Comparison of ENCODE assay signal across 9 cellular contexts in the genomic region with DNA sequence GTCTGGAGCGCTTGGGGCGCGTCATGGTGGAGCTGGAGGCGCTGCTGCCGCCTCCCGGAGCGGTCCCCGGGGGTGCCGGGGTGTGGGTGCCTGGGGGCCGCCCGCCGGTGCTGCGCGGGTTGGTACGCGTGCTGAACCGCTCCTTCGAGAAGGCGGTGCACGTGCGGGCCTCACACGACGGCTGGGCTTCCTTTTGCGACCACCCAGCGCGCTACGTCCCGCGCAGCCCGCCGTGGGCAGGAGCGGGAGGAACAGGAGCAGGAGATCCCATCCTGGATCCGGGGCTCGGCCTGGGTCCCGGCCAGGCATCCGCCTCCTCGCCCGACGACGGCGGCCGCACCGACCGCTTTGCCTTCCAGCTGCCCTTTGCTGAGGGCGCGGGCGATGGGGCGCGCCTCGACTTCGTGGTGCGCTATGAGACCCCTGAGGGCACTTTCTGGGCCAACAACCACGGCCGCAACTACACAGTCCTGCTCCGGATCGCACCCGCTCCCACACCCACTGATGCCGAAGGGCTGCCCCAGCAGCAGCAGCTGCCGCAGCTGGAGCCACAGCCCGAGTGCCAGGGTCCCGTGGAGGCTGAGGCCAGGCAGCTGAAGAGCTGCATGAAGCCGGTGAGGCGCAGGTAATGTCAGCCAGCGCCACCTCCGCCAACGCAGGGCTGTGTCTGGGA. TPM values are rescaled to one million over a fixed set of nuclear protein-coding genes. Genes with fewer than 3 reads are reported as not detected.
DNase-seq lines count a peak whose midpoint lies in the region; ATAC-seq and TF ChIP-seq lines count a peak whose summit lies in the region.
"Had no signal": no experiment of that assay in that cellular context is flagged by ENCODE, and none has a peak within 500 bp of the region (broad histone marks: within the 10 kb centered on the region; RNA-seq: fewer than 3 reads in every experiment).

No MANE protein-coding gene starts in this region.

- no peaks in the 10 kb centered on the region for H3K9me3 ChIP-seq in ES-I3 (ENCODE audit: control insufficient read depth, insufficient read depth, low read length)
- no peaks in the 10 kb centered on the region for H3K9me3 ChIP-seq in SK-N-MC (ENCODE audit: low read depth, low read length)

- H3K4me3 ChIP-seq in SK-N-MC = peak overlapping the region; percentile 81
- H3K4me3 ChIP-seq in fibroblast of the aortic adventitia (ENCODE audit: low read depth, low read length) = peak overlapping the region; percentile 74
- H3K4me3 ChIP-seq in retinal pigment epithelial cell (ENCODE audit: low read length) = peak overlapping the region; percentile 52

- peak overlapping the region; percentile 68; the same call in 1 of the 2 replicates for H3K27ac ChIP-seq in SK-N-MC

- no peaks in the 10 kb centered on the region for H3K4me1 ChIP-seq in ES-I3 (ENCODE audit: insufficient read depth, low read length)

- H3K36me3 ChIP-seq in ES-I3 (ENCODE audit: insufficient read depth, low read length) = no peaks in the 10 kb centered on the region
- H3K36me3 ChIP-seq in SK-N-MC (ENCODE audit: insufficient read depth, low read length) = no peaks in the 10 kb centered on the region

- peak overlapping the region; percentile 55 for H3K9ac ChIP-seq in ES-I3 (ENCODE audit: low read depth, low read length)
- peak overlapping the region; percentile 82 for H3K9ac ChIP-seq in SK-N-MC (ENCODE audit: insufficient read length)

- ATAC-seq in GM19395 (IDR thresholded peaks at IDR 0.05; ENCODE audit: unreplicated experiment) (no peak), HG03039 (IDR thresholded peaks at IDR 0.05; ENCODE audit: unreplicated experiment) (no peak), GM18502 (IDR thresholded peaks at IDR 0.05; ENCODE audit: poor library complexity, unreplicated experiment) (no peak)

- DNase-seq in SK-N-MC (ENCODE audit: low read depth, low spot score) (no peak), fibroblast of the aortic adventitia (ENCODE audit: low read depth) (no peak), retinal pigment epithelial cell (ENCODE audit: low read depth) (no peak), NCI-H1105 (lab: John Stamatoyannopoulos, UW) (no peak)

- TF ChIP-seq CTCF in fibroblast of the aortic adventitia (IDR thresholded peaks at IDR 0.05; ENCODE audit: insufficient read depth, low read length) (no peak), retinal pigment epithelial cell (conservative IDR thresholded peaks at IDR 0.05; ENCODE audit: low read depth, low read length) (no peak)

RNA-seq across cellular contexts. Expression of a gene that starts 0.8 kb away (rescaled TPM):
- total RNA-seq in fibroblast of the aortic adventitia (ENCODE audit: low replicate concordance) = 4.2 and 6.9 TPM in 2 replicates

RNA-seq across cellular contexts. Expression of a gene that starts 5.9 kb away (rescaled TPM):
- not detected in 2 replicates for total RNA-seq in fibroblast of the aortic adventitia (ENCODE audit: low replicate concordance)
- total RNA-seq: dermis microvascular lymphatic vessel endothelial cell had no signal

RNA-seq across cellular contexts. Expression of a gene that starts 33.1 kb away (rescaled TPM):
- total RNA-seq in fibroblast of the aortic adventitia (ENCODE audit: low replicate concordance) = not detected in 2 replicates
- total RNA-seq: dermis microvascular lymphatic vessel endothelial cell had no signal

RNA-seq across cellular contexts. Expression of a gene that starts 35.1 kb away (rescaled TPM):
- total RNA-seq in fibroblast of the aortic adventitia (ENCODE audit: low replicate concordance) = 6.5 and 13.6 TPM in 2 replicates

RNA-seq across cellular contexts. Expression of a gene that starts 37.2 kb away (rescaled TPM):
- not detected in 2 replicates for total RNA-seq in fibroblast of the aortic adventitia (ENCODE audit: low replicate concordance)
